17 cellular contexts compared by ENCODE assay signal in the genomic region with DNA sequence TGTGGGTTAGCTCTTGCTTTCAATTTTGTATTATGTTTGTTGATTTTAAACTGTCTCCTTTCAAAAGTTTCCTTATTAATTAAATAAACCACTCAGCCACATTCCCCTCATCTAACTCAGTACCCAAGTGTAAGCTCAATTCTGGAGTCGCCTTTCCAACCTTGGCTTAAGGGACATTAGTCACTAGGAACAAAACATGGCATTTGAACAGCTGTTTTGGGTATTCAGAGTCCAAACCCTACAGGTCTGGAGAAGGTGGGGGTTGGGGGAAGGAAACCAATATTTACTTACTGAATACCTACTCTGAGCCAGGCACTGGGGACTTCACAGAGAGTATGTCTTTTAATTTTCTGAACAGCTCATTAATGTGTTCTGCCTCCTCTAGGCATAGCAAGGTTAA.
DNase-seq lines count a peak whose midpoint lies in the region; ATAC-seq and TF ChIP-seq lines count a peak whose summit lies in the region.
"Had no signal": no experiment of that assay in that cellular context is flagged by ENCODE, and none has a peak within 500 bp of the region (broad histone marks: within the 10 kb centered on the region; RNA-seq: fewer than 3 reads in every experiment).

No MANE protein-coding gene starts in this region.

- H3K4me1 Mint-ChIP-seq in chondrocyte (ENCODE audit: low read depth), result peaks cover 49% of the 10 kb centered on the region

- TF ChIP-seq CTCF in MM.1S (IDR thresholded peaks at IDR 0.05; ENCODE audit: low read length) (no peak), chondrocyte (IDR thresholded peaks at IDR 0.05) (no peak), psoas muscle (IDR thresholded peaks at IDR 0.05) (no peak)

- H3K4me1 ChIP-seq in MM.1S (ENCODE audit: low read length), result peaks cover 30% of the 10 kb centered on the region
- H3K4me1 ChIP-seq in psoas muscle, result peaks cover 73% of the 10 kb centered on the region
- peaks cover 12 to 16% of the 10 kb centered on the region in 2 experiments for H3K4me1 ChIP-seq in trophoblast cell (ENCODE audit: control insufficient read depth in 1 of 2, insufficient read depth in 2 of 2, low read length in 2 of 2)

- H3K27me3 Mint-ChIP-seq in chondrocyte (ENCODE audit: low read depth), result no peaks in the 10 kb centered on the region
- H3K27me3 Mint-ChIP-seq: B cell had no signal

- H3K4me3 Mint-ChIP-seq in chondrocyte (ENCODE audit: unreplicated experiment), result no peak overlapping the region
- H3K4me3 Mint-ChIP-seq: B cell had no signal

- no peak overlapping the region for H4K91ac ChIP-seq in trophoblast cell (ENCODE audit: low read depth, low read length)

- H3K23ac ChIP-seq in trophoblast cell (ENCODE audit: low read length), result no peak overlapping the region

- H3K4me2 ChIP-seq in MM.1S (ENCODE audit: low read depth, low read length), result 0 out of 2 replicates have a peak overlapping the region, but pooled peaks have one; percentile 4
- H3K4me2 ChIP-seq in trophoblast cell (ENCODE audit: low read length), result no peak overlapping the region

- H4K12ac ChIP-seq in trophoblast cell (ENCODE audit: low read depth, low read length), result no peak overlapping the region

- WGBS in psoas muscle, 3 donors, result 19 to 61% (median 30%) methylated on average over 1 of the region's 1 CpG
- no CpG with 5 or more reads among the region's 1 CpG for WGBS in trophoblast cell (ENCODE audit: extremely low coverage, insufficient coverage, insufficient read length)

- no peaks in the 10 kb centered on the region for H3K9me3 Mint-ChIP-seq in chondrocyte (ENCODE audit: low read depth)
- H3K9me3 Mint-ChIP-seq: activated naive CD4-positive, alpha-beta T cell treated with anti-CD3 and anti-CD28 coated beads, Interleukin-2, amount 50 U/mL, for 72 hours had no signal

- peak; percentile 2 for DNase-seq in HEK293T (ENCODE audit: extremely low spot score)
- DNase-seq in MM.1S, result no peak
- DNase-seq in chondrocyte (ENCODE audit: low spot score), result no peak
- no peak for DNase-seq in psoas muscle
- no peak for DNase-seq in NOMO-1 treated with DMSO at 0.1 percent for 48 hours (lab: John Stamatoyannopoulos, UW; ENCODE audit: unreplicated experiment)
- no peak for DNase-seq in trophoblast cell
- DNase-seq in retina, result no peak
- DNase-seq: activated CD8-positive, alpha-beta memory T cell treated with anti-CD3 and anti-CD28 coated beads for 24 hours; COR-L47; H7; MG63; stimulated activated naive CD4-positive, alpha-beta T cell treated with Interleukin-2 at 50 U/mL for 16 hours; T1000 had no signal

- no peak overlapping the region for H4K8ac ChIP-seq in trophoblast cell (ENCODE audit: low read depth, low read length)

- peak in 2 of 4 donors; percentile 19 to 41 for ATAC-seq in psoas muscle
- no peak for ATAC-seq in GM21723 (IDR thresholded peaks at IDR 0.05; ENCODE audit: unreplicated experiment)
- ATAC-seq: activated naive CD4-positive, alpha-beta T cell treated with anti-CD3 and anti-CD28 coated beads, Interleukin-2, amount 50 U/mL, for 72 hours; sciatic nerve had no signal

- H3K36me3 ChIP-seq in MM.1S (replicated peaks; ENCODE audit: insufficient read depth, low read length), result no peaks in the 10 kb centered on the region
- no peaks in the 10 kb centered on the region for H3K36me3 ChIP-seq in psoas muscle (ENCODE audit: insufficient read depth in 1 of 2, low read depth in 1 of 2)
- H3K36me3 ChIP-seq in trophoblast cell (ENCODE audit: control insufficient read depth in 1 of 2, insufficient read depth in 2 of 2, low read length in 2 of 2), result no peaks in the 10 kb centered on the region
- H3K36me3 ChIP-seq: MG63 had no signal

- H3K9ac ChIP-seq in MM.1S (ENCODE audit: low read length) (no peak overlapping the region), trophoblast cell (ENCODE audit: low read length) (no peak overlapping the region)

- H2BK5ac ChIP-seq in trophoblast cell (ENCODE audit: low read depth, low read length, poor library complexity), result no peak overlapping the region

- no peaks in the 10 kb centered on the region for H3K27me3 ChIP-seq in MM.1S (replicated peaks; ENCODE audit: insufficient read depth, low read length)
- H3K27me3 ChIP-seq in psoas muscle (ENCODE audit: insufficient read depth in 3 of 3, low read length in 2 of 3), result no peaks in the 10 kb centered on the region
- H3K27me3 ChIP-seq in trophoblast cell (ENCODE audit: insufficient read depth, low read length), result no peaks in the 10 kb centered on the region
- H3K27me3 ChIP-seq: MG63 had no signal

- H4K20me1 ChIP-seq in MM.1S (ENCODE audit: insufficient read depth, low read length), result no peaks in the 10 kb centered on the region

- H3K9me3 ChIP-seq in MM.1S (replicated peaks; ENCODE audit: insufficient read depth, low read length) (no peaks in the 10 kb centered on the region), psoas muscle (no peaks in the 10 kb centered on the region), trophoblast cell (ENCODE audit: insufficient read depth, low read depth, low read length) (no peaks in the 10 kb centered on the region)
- H3K9me3 ChIP-seq: MG63 had no signal

- H2AFZ ChIP-seq in MM.1S (ENCODE audit: low read length) (no peak overlapping the region), trophoblast cell (ENCODE audit: insufficient read depth, low read length, poor library complexity) (no peak overlapping the region)

- H3K79me2 ChIP-seq in MM.1S (ENCODE audit: low read length) (no peaks in the 10 kb centered on the region), trophoblast cell (ENCODE audit: control insufficient read depth, insufficient read depth, low read length, poor library complexity) (peaks cover 3% of the 10 kb centered on the region)

- no peak overlapping the region for H3K18ac ChIP-seq in trophoblast cell (ENCODE audit: low read length)

- no peak overlapping the region for H2AK5ac ChIP-seq in trophoblast cell (ENCODE audit: low read length)

- H3K9me2 ChIP-seq in MM.1S (replicated peaks; ENCODE audit: insufficient read depth, low read length), result no peaks in the 10 kb centered on the region

- no peak overlapping the region for H3K14ac ChIP-seq in trophoblast cell (ENCODE audit: low read length)

- no peak overlapping the region for H3K4me3 ChIP-seq in MM.1S (ENCODE audit: low read length)
- H3K4me3 ChIP-seq in psoas muscle, result no peak overlapping the region
- no peak overlapping the region for H3K4me3 ChIP-seq in trophoblast cell (ENCODE audit: low read depth, low read length)
- H3K4me3 ChIP-seq: MG63 had no signal

- H3K79me1 ChIP-seq in trophoblast cell (ENCODE audit: low read length), result peaks cover 11% of the 10 kb centered on the region

- H3K27ac ChIP-seq in MM.1S (ENCODE audit: low read length) (no peak overlapping the region), psoas muscle (peak overlapping the region; percentile 95), trophoblast cell (ENCODE audit: low read depth, low read length) (no peak overlapping the region)

- no peaks in the 10 kb centered on the region for H3K36me3 Mint-ChIP-seq in chondrocyte (ENCODE audit: low read depth)
- H3K36me3 Mint-ChIP-seq: activated naive CD4-positive, alpha-beta T cell treated with anti-CD3 and anti-CD28 coated beads, Interleukin-2, amount 50 U/mL, for 72 hours had no signal

- peak overlapping the region; percentile 41 for H3K27ac Mint-ChIP-seq in chondrocyte (ENCODE audit: unreplicated experiment)
- H3K27ac Mint-ChIP-seq: activated naive CD4-positive, alpha-beta T cell treated with anti-CD3 and anti-CD28 coated beads, Interleukin-2, amount 50 U/mL, for 72 hours; B cell had no signal

- CTCF ChIA-PET in HEK293T (lab: Yijun Ruan, JAX), result interaction anchor here (0.6 kb wide), 1 partner anchor 454 kb away, joined by 5 read pairs; no protein-coding TSS in a partner anchor

- peaks cover 26% of the 10 kb centered on the region for H3F3A ChIP-seq in MM.1S (ENCODE audit: insufficient read depth, low read length)

- no peak overlapping the region for H2BK120ac ChIP-seq in trophoblast cell (ENCODE audit: insufficient read depth, low read length, poor library complexity)

- intact Hi-C loops in psoas muscle (cut with DNase I), result loop anchor here (5.0 to 10.0 kb wide), 6 partner anchors 84 to 794 kb away; a partner anchor contains a TSS

- H2BK12ac ChIP-seq in trophoblast cell (ENCODE audit: low read length), result no peak overlapping the region

- POLR2A ChIA-PET in HEK293T (lab: Yijun Ruan, JAX), result interaction anchor here (1.8 kb wide), 1 partner anchor 117 kb away, joined by 5 read pairs; a partner anchor contains a TSS

- H3K4ac ChIP-seq in trophoblast cell (ENCODE audit: low read depth, low read length), result no peak overlapping the region

TF ChIP-seq in HEK293T, 16 proteins besides CTCF, POLR2A, EP300 and RAD21:
- TF ChIP-seq NFRKB (IDR thresholded peaks at IDR 0.05) (no peak), HDGF (IDR thresholded peaks at IDR 0.05; ENCODE audit: borderline replicate concordance) (no peak), SUZ12 (IDR thresholded peaks at IDR 0.05) (no peak), FOXA1 (IDR thresholded peaks at IDR 0.05) (no peak), FOXK2 (IDR thresholded peaks at IDR 0.05) (no peak), LEF1 (IDR thresholded peaks at IDR 0.05; ENCODE audit: borderline replicate concordance) (no peak), BHLHE40 (IDR thresholded peaks at IDR 0.05; ENCODE audit: borderline replicate concordance) (no peak), TARDBP (IDR thresholded peaks at IDR 0.05) (no peak), ARNT (IDR thresholded peaks at IDR 0.05) (no peak), ZNF384 (IDR thresholded peaks at IDR 0.05) (no peak), L3MBTL2 (conservative IDR thresholded peaks at IDR 0.05) (no peak), SP1 (IDR thresholded peaks at IDR 0.05) (no peak), ELF4 (IDR thresholded peaks at IDR 0.05) (no peak), FOXM1 (IDR thresholded peaks at IDR 0.05; ENCODE audit: borderline replicate concordance) (no peak), CTBP1 (IDR thresholded peaks at IDR 0.05; ENCODE audit: borderline replicate concordance) (no peak)
- TF ChIP-seq, protein P1, sequence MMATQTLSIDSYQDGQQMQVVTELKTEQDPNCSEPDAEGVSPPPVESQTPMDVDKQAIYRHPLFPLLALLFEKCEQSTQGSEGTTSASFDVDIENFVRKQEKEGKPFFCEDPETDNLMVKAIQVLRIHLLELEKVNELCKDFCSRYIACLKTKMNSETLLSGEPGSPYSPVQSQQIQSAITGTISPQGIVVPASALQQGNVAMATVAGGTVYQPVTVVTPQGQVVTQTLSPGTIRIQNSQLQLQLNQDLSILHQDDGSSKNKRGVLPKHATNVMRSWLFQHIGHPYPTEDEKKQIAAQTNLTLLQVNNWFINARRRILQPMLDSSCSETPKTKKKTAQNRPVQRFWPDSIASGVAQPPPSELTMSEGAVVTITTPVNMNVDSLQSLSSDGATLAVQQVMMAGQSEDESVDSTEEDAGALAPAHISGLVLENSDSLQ (IDR thresholded peaks at IDR 0.05), result no peak
